In the genomic region with DNA sequence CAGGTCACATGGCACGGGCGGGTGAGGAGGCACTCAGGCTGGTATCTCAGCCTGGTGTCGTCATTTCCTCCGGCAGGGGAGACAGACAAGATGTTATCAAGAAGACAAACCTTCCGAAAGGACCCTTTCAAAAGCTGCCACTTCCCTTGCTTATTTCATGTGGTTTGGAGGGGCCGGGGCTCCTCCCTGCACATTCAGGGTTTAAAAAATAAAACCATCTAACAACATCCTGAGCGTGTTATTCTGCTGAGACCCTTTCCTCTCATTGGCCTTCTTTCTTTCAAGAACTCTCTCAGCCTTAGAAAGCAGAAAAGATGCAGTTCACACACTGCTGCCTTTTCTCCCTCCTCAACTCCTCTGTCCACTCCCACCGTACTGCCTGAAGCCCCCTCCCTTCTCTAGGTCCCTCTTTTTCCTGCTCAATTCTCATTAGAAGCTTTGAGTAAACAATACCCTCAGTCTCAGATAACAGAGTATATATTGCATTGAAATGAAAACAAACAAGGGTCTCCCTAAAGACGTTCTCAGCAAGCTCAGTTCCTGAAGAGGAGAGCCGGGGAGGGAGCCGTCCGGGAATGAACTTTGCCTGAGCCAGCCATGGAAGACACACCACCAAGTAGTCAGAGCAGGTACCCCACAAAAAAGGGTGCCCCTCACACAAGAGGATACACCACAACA, we compare ENCODE assay signal across 8 cellular contexts. TPM values are rescaled to one million over a fixed set of nuclear protein-coding genes. Genes with fewer than 3 reads are reported as not detected.
A peak's percentile ranks its signal among the peaks of the same experiment; 100 is the strongest.
DNase-seq lines count a peak whose midpoint lies in the region; ATAC-seq and TF ChIP-seq lines count a peak whose summit lies in the region.

No MANE protein-coding gene starts in this region.

- peak overlapping the region; percentile 74 for H3K4me3 Mint-ChIP-seq in activated CD4-positive, alpha-beta memory T cell treated with anti-CD3 and anti-CD28 coated beads, Interleukin-2, amount 10 ng/mL, durations not matched to agents 7 days and 5 days

- peak; percentile 86 for DNase-seq in activated CD4-positive, alpha-beta memory T cell treated with anti-CD3 and anti-CD28 coated beads, Interleukin-2, amount 10 ng/mL, durations not matched to agents 7 days and 5 days
- DNase-seq in epithelial cell of proximal tubule (ENCODE audit: low read depth) (no peak), RPMI8226 (no peak), hypothalamus (lab: John Stamatoyannopoulos, UW) (no peak), NCI-H2171 treated with DMSO at 0.1 percent for 48 hours (lab: John Stamatoyannopoulos, UW) (no peak)
- peak; percentile 55 for DNase-seq in stimulated activated CD4-positive, alpha-beta T cell treated with anti-CD3 and anti-CD28 coated beads, Interleukin-12 subunit alpha, Interleukin-12 subunit beta, amount 100 ng/mL, for 4 hours

- H3K9me3 Mint-ChIP-seq in activated CD4-positive, alpha-beta memory T cell treated with anti-CD3 and anti-CD28 coated beads, Interleukin-2, amount 10 ng/mL, durations not matched to agents 7 days and 5 days: no peaks in the 10 kb centered on the region

- TF ChIP-seq CTCF in epithelial cell of proximal tubule (conservative IDR thresholded peaks at IDR 0.05; ENCODE audit: low read depth, low read length): no peak

- H3K4me1 Mint-ChIP-seq in activated CD4-positive, alpha-beta memory T cell treated with anti-CD3 and anti-CD28 coated beads, Interleukin-2, amount 10 ng/mL, durations not matched to agents 7 days and 5 days: peaks cover 96% of the 10 kb centered on the region

- H3K36me3 Mint-ChIP-seq in activated CD4-positive, alpha-beta memory T cell treated with anti-CD3 and anti-CD28 coated beads, Interleukin-2, amount 10 ng/mL, durations not matched to agents 7 days and 5 days (ENCODE audit: low read depth): peaks cover 90% of the 10 kb centered on the region

- POLR2A ChIA-PET in activated CD4-positive, alpha-beta memory T cell treated with anti-CD3 and anti-CD28 coated beads, Interleukin-2, amount 10 ng/mL, durations not matched to agents 7 days and 5 days (lab: Charles Lee): interaction anchor here (0.7 to 3.0 kb wide), 11 partner anchors 9 to 448 kb away, joined by 3 to 37 read pairs (median 4); no protein-coding TSS in a partner anchor

- CTCF ChIA-PET in activated CD4-positive, alpha-beta memory T cell treated with anti-CD3 and anti-CD28 coated beads, Interleukin-2, amount 10 ng/mL, durations not matched to agents 7 days and 5 days (lab: Charles Lee): interaction anchor here (0.9 to 2.2 kb wide), 4 partner anchors 11 to 164 kb away, joined by 4 to 7 read pairs (median 6); no protein-coding TSS in a partner anchor

- peak overlapping the region; percentile 97 for H3K27ac Mint-ChIP-seq in activated CD4-positive, alpha-beta memory T cell treated with anti-CD3 and anti-CD28 coated beads, Interleukin-2, amount 10 ng/mL, durations not matched to agents 7 days and 5 days

- ATAC-seq in GM18907 (IDR thresholded peaks at IDR 0.05; ENCODE audit: unreplicated experiment): peak; percentile 64
- ATAC-seq in HG03442 (IDR thresholded peaks at IDR 0.05; ENCODE audit: unreplicated experiment): peak; percentile 59

- H3K4me3 ChIP-seq in epithelial cell of proximal tubule (ENCODE audit: low read depth, low read length): peak overlapping the region; percentile 44

- no peaks in the 10 kb centered on the region for H3K27me3 Mint-ChIP-seq in activated CD4-positive, alpha-beta memory T cell treated with anti-CD3 and anti-CD28 coated beads, Interleukin-2, amount 10 ng/mL, durations not matched to agents 7 days and 5 days

RNA-seq across cellular contexts. Expression of a gene that starts 9.8 kb away (rescaled TPM):
- 10 to 100 TPM; 30.0 to 31.0 TPM for total RNA-seq in activated CD4-positive, alpha-beta memory T cell treated with anti-CD3 and anti-CD28 coated beads, Interleukin-2, amount 10 ng/mL, durations not matched to agents 7 days and 5 days
- 17.4 and 30.4 TPM in 2 replicates for total RNA-seq in epithelial cell of proximal tubule

Comparison
In these comparisons a context has a peak if more than half of its experiments do, and no peak if none do; other contexts are left out.
1. DNase-seq: peak in activated CD4-positive, alpha-beta memory T cell treated with anti-CD3 and anti-CD28 coated beads, Interleukin-2, amount 10 ng/mL, durations not matched to agents 7 days and 5 days (single experiment) and stimulated activated CD4-positive, alpha-beta T cell treated with anti-CD3 and anti-CD28 coated beads, Interleukin-12 subunit alpha, Interleukin-12 subunit beta, amount 100 ng/mL, for 4 hours (single experiment); none in epithelial cell of proximal tubule (single experiment), RPMI8226 (single experiment), hypothalamus (0 of 51) and NCI-H2171 treated with DMSO at 0.1 percent for 48 hours (single experiment).